ENCODE assay signal across 8 cellular contexts in the genomic region with DNA sequence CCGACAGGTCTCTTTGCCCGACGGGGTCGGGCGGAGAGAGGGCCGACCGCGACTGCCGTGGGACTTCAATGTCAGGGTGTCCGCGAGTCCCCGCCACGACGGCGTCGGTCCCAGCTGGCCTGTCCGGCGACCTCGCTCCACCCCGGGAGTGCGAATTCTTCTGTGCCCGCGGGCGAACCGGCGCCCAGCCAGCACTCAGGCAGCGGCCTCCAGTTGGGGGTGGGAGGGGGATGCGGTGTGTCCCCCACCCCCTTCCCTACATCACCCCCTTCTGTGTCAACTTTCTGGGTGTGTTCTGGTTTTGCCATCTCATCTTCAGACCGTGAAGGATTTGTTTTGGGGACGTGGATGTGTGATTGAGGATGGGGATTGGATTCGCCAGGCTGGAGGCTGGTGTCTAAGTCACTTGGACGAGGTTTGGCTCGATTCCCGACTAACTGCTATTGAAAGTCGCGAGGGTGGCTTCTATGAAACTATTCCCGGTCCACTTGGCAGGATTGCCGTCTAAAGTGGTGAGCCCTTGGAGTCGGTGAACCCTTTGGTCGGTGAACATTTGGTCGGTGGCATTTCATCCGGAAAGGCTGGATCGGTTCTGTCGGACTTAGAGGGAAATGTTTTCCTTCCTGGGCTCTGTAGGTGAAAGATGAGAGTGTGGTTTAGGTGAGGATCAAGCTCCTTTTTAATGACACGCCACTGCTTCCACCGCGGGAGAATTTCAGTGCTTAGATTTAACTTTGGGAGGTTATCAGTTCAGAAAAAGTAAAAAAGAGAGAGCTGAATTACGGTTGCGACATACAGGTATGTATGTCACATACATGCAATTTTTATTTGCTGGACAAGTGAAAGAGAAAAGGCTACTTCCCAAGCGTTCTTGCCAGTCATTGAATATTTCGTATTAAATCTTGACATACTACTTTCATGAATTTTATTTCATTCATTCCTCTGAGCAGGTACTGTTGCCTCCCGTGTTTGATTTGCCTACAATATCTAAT. TPM values are rescaled to one million over a fixed set of nuclear protein-coding genes. Genes with fewer than 3 reads are reported as not detected.
DNase-seq lines count a peak whose midpoint lies in the region; ATAC-seq and TF ChIP-seq lines count a peak whose summit lies in the region.

No MANE protein-coding gene starts in this region.

- 2% methylated on average over 52 of the region's 52 CpGs for WGBS in liver

- peak; percentile 34 for DNase-seq in BE2C
- DNase-seq in RPMI8226: peak; percentile 36
- DNase-seq in dermis blood vessel endothelial cell: peak; percentile 58

- TF ChIP-seq CTCF in BE2C (IDR thresholded peaks at IDR 0.05; ENCODE audit: low read depth, low read length) (no peak), liver (IDR thresholded peaks at IDR 0.05; ENCODE audit: low read depth, low read length, missing input control) (no peak)

- TF ChIP-seq POLR2A in GM18505 (IDR thresholded peaks at IDR 0.05; ENCODE audit: borderline replicate concordance, extremely low read depth, insufficient read depth, insufficient read length): no peak

- ATAC-seq in GM18505 (IDR thresholded peaks at IDR 0.05; ENCODE audit: unreplicated experiment) (peak; percentile 26), HG03135 (IDR thresholded peaks at IDR 0.05; ENCODE audit: unreplicated experiment) (peak; percentile 27), HG03521 (IDR thresholded peaks at IDR 0.05; ENCODE audit: unreplicated experiment) (no peak)

- H3K27ac ChIP-seq in liver (ENCODE audit: low read depth in 1 of 2, low read length in 2 of 2) (peak overlapping the region; percentile 75 to 92), subcutaneous abdominal adipose tissue (ENCODE audit: low read depth, low read length) (peak overlapping the region; percentile 74)

- no peaks in the 10 kb centered on the region for H3K9me3 ChIP-seq in BE2C
- H3K9me3 ChIP-seq in liver (ENCODE audit: control insufficient read depth in 4 of 4, low read length in 3 of 4): no peaks in the 10 kb centered on the region
- H3K9me3 ChIP-seq in subcutaneous abdominal adipose tissue (ENCODE audit: control insufficient read depth in 5 of 5, low read length in 5 of 5): no peaks in the 10 kb centered on the region

- no peaks in the 10 kb centered on the region for H3K36me3 ChIP-seq in BE2C
- no peaks in the 10 kb centered on the region for H3K36me3 ChIP-seq in liver (ENCODE audit: control insufficient read depth in 4 of 4, insufficient read depth in 3 of 4, low read depth in 1 of 4, low read length in 3 of 4)
- H3K36me3 ChIP-seq in subcutaneous abdominal adipose tissue (ENCODE audit: control insufficient read depth in 5 of 5, insufficient read depth in 5 of 5, low read length in 5 of 5): no peaks in the 10 kb centered on the region

- H3K9ac ChIP-seq in liver (ENCODE audit: low read depth in 1 of 2, low read length in 2 of 2) (peak overlapping the region; percentile 83 to 94), subcutaneous abdominal adipose tissue (ENCODE audit: low read length in 5 of 5) (peak overlapping the region; percentile 51 to 92 (median 80))

- peak in 1 of 2 donors; percentile 47 for TF ChIP-seq RAD21 in liver (IDR thresholded peaks at IDR 0.05)

- H3K4me1 ChIP-seq in BE2C (no peaks in the 10 kb centered on the region; the same call in 1 of the 2 replicates), liver (ENCODE audit: control insufficient read depth in 4 of 4, insufficient read depth in 4 of 4, low read length in 3 of 4) (peaks cover 5 to 51% (median 40%) of the 10 kb centered on the region in 4 donors), subcutaneous abdominal adipose tissue (ENCODE audit: control insufficient read depth in 5 of 5, insufficient read depth in 5 of 5, low read length in 5 of 5) (peaks cover 0 to 33% (median 18%) of the 10 kb centered on the region in 5 donors)

- no peaks in the 10 kb centered on the region for H3K27me3 ChIP-seq in BE2C
- no peaks in the 10 kb centered on the region for H3K27me3 ChIP-seq in liver (ENCODE audit: control insufficient read depth in 4 of 4, insufficient read depth in 4 of 4, low read length in 3 of 4)
- no peaks in the 10 kb centered on the region for H3K27me3 ChIP-seq in subcutaneous abdominal adipose tissue (ENCODE audit: control insufficient read depth in 5 of 5, insufficient read depth in 4 of 5, low read length in 5 of 5)

- H3K4me3 ChIP-seq in BE2C (ENCODE audit: low read depth, low read length): peak overlapping the region; percentile 81
- peak overlapping the region; percentile 72 to 90 (median 74) for H3K4me3 ChIP-seq in liver (ENCODE audit: low read depth in 1 of 3, low read length in 3 of 3)
- H3K4me3 ChIP-seq in subcutaneous abdominal adipose tissue (ENCODE audit: low read depth in 1 of 5, low read length in 5 of 5): peak overlapping the region; percentile 82 to 95 (median 90)

TF ChIP-seq in liver, 16 proteins besides CTCF, POLR2A, EP300 and RAD21:
- TF ChIP-seq HNF4G (IDR thresholded peaks at IDR 0.05) (no peak), EGR1 (IDR thresholded peaks at IDR 0.05; ENCODE audit: low read depth in 2 of 2) (no peak), SP1 (IDR thresholded peaks at IDR 0.05) (peak; percentile 59), JUND (IDR thresholded peaks at IDR 0.05) (no peak), FOXA2 (IDR thresholded peaks at IDR 0.05) (no peak), GABPA (IDR thresholded peaks at IDR 0.05 in 1 of 2, conservative IDR thresholded peaks at IDR 0.05 in 1 of 2) (no peak), HNF4A (conservative IDR thresholded peaks at IDR 0.05) (peak; percentile 51 to 58), TAF1 (conservative IDR thresholded peaks at IDR 0.05) (peak; percentile 67), RXRA (IDR thresholded peaks at IDR 0.05) (peak; percentile 67 to 69), FOXA1 (IDR thresholded peaks at IDR 0.05) (no peak), NR2F2 (IDR thresholded peaks at IDR 0.05) (no peak), YY1 (IDR thresholded peaks at IDR 0.05) (peak; percentile 36)
- TF ChIP-seq, protein P1, sequence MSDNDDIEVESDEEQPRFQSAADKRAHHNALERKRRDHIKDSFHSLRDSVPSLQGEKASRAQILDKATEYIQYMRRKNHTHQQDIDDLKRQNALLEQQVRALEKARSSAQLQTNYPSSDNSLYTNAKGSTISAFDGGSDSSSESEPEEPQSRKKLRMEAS (IDR thresholded peaks at IDR 0.05): no peak
- TF ChIP-seq, protein P2, sequence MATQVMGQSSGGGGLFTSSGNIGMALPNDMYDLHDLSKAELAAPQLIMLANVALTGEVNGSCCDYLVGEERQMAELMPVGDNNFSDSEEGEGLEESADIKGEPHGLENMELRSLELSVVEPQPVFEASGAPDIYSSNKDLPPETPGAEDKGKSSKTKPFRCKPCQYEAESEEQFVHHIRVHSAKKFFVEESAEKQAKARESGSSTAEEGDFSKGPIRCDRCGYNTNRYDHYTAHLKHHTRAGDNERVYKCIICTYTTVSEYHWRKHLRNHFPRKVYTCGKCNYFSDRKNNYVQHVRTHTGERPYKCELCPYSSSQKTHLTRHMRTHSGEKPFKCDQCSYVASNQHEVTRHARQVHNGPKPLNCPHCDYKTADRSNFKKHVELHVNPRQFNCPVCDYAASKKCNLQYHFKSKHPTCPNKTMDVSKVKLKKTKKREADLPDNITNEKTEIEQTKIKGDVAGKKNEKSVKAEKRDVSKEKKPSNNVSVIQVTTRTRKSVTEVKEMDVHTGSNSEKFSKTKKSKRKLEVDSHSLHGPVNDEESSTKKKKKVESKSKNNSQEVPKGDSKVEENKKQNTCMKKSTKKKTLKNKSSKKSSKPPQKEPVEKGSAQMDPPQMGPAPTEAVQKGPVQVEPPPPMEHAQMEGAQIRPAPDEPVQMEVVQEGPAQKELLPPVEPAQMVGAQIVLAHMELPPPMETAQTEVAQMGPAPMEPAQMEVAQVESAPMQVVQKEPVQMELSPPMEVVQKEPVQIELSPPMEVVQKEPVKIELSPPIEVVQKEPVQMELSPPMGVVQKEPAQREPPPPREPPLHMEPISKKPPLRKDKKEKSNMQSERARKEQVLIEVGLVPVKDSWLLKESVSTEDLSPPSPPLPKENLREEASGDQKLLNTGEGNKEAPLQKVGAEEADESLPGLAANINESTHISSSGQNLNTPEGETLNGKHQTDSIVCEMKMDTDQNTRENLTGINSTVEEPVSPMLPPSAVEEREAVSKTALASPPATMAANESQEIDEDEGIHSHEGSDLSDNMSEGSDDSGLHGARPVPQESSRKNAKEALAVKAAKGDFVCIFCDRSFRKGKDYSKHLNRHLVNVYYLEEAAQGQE (IDR thresholded peaks at IDR 0.05): no peak
- TF ChIP-seq, protein P3, sequence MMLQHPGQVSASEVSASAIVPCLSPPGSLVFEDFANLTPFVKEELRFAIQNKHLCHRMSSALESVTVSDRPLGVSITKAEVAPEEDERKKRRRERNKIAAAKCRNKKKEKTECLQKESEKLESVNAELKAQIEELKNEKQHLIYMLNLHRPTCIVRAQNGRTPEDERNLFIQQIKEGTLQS (IDR thresholded peaks at IDR 0.05): no peak
- TF ChIP-seq, protein P4, sequence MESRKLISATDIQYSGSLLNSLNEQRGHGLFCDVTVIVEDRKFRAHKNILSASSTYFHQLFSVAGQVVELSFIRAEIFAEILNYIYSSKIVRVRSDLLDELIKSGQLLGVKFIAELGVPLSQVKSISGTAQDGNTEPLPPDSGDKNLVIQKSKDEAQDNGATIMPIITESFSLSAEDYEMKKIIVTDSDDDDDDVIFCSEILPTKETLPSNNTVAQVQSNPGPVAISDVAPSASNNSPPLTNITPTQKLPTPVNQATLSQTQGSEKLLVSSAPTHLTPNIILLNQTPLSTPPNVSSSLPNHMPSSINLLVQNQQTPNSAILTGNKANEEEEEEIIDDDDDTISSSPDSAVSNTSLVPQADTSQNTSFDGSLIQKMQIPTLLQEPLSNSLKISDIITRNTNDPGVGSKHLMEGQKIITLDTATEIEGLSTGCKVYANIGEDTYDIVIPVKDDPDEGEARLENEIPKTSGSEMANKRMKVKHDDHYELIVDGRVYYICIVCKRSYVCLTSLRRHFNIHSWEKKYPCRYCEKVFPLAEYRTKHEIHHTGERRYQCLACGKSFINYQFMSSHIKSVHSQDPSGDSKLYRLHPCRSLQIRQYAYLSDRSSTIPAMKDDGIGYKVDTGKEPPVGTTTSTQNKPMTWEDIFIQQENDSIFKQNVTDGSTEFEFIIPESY (IDR thresholded peaks at IDR 0.05): no peak

RNA-seq across cellular contexts. Expression of a gene that starts 0.8 kb away (rescaled TPM):
- 7.9 TPM for polyA plus RNA-seq in BE2C (2012; ENCODE audit: insufficient read depth, insufficient read length, low read depth)
- total RNA-seq in dermis blood vessel endothelial cell: 36.9 and 53.0 TPM in 2 replicates
- 100 to 1,000 TPM in 1 of 2 donors, 10 to 100 TPM in 1; 71.6 to 133 TPM for total RNA-seq in liver
- 10 to 100 TPM; 49.2 to 53.4 TPM for polyA plus RNA-seq in liver
